18 cellular contexts compared by ENCODE assay signal in the genomic region with DNA sequence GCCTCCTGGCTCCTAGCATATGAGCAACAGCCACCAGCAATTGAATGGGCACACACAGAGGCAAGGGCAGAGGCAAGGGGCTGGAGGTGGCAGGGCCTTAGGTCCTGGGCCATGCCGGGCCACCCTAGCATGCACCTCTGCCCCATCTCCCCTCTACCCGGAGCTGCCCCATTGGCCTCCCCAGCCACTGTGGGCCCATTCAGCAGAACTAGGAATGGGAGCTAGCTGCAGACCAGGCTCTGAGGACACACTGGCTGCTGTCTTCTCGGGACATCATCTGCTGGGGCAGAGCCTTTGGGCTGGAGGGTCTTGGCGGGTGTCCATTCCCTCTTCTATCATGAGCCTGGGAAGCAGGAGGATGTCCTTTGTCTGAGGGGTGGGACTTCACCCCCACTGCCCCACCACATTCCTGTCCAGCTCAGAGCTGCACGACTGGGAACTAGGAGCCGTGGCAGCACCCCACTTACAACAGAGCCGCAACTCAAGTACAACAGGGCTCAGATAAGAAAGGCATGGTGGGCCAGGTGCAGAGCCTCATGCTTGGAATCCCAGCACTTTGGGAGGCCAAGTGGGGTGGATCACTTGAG.
A peak's percentile ranks its signal among the peaks of the same experiment; 100 is the strongest.
DNase-seq lines count a peak whose midpoint lies in the region; ATAC-seq and TF ChIP-seq lines count a peak whose summit lies in the region.
"Had no signal": no experiment of that assay in that cellular context is flagged by ENCODE, and none has a peak within 500 bp of the region (broad histone marks: within the 10 kb centered on the region; RNA-seq: fewer than 3 reads in every experiment).

No MANE protein-coding gene starts in this region.

- H3K9me3 ChIP-seq in duodenal mucosa (ENCODE audit: control insufficient read depth in 1 of 2, low read length in 2 of 2): no peaks in the 10 kb centered on the region
- no peaks in the 10 kb centered on the region for H3K9me3 ChIP-seq in mucosa of stomach (ENCODE audit: control insufficient read depth, low read length)
- H3K9me3 ChIP-seq: neutrophil, SJSA1 had no signal

- H3K27me3 ChIP-seq in duodenal mucosa (ENCODE audit: control insufficient read depth in 1 of 2, insufficient read depth in 2 of 2, low read length in 2 of 2) (no peaks in the 10 kb centered on the region), mucosa of stomach (ENCODE audit: control insufficient read depth, insufficient read depth, low read length) (no peaks in the 10 kb centered on the region)
- H3K27me3 ChIP-seq: neutrophil, SJSA1 had no signal

- H3K4me1 ChIP-seq in duodenal mucosa (ENCODE audit: control insufficient read depth in 1 of 2, insufficient read depth in 2 of 2, low read length in 2 of 2) (peaks cover 16 to 25% of the 10 kb centered on the region in 2 donors), mucosa of stomach (ENCODE audit: control insufficient read depth, insufficient read depth, low read length) (peaks cover 32% of the 10 kb centered on the region)
- H3K4me1 ChIP-seq: SJSA1 had no signal

- ATAC-seq in HG03354 (IDR thresholded peaks at IDR 0.05; ENCODE audit: poor library complexity, severe bottlenecking, unreplicated experiment): no peak
- ATAC-seq: activated T-helper 17 cell treated with anti-CD3 and anti-CD28 coated beads, Interleukin-2, amount 50 U/mL, for 72 hours; PC-3 had no signal

- DNase-seq in effector CD4-positive, alpha-beta T cell: no peak
- DNase-seq in kidney glomerular epithelial cell (lab: John Stamatoyannopoulos, UW): no peak
- DNase-seq: activated CD4-positive, alpha-beta T cell treated with anti-CD3 and anti-CD28 coated beads for 4 hours; effector memory CD4-positive, alpha-beta T cell; NCI-H1092; NCI-H2029 treated with DMSO at 0.1 percent for 48 hours; NCI-H345; NCI-H82; PC-3; retina; stimulated activated CD4-positive, alpha-beta T cell treated with anti-CD3 and anti-CD28 coated beads, Interleukin-12 subunit alpha, Interleukin-12 subunit beta, amount 100 ng/mL, for 4 hours had no signal

- peak overlapping the region; percentile 82 to 98 for H3K9ac ChIP-seq in duodenal mucosa (ENCODE audit: low read depth in 1 of 2, low read length in 2 of 2)
- H3K9ac ChIP-seq in mucosa of stomach (ENCODE audit: low read length): peak overlapping the region; percentile 70

- TF ChIP-seq CTCF in 22Rv1 (IDR thresholded peaks at IDR 0.05): no peak

- H3K27ac ChIP-seq in 22Rv1: peak overlapping the region; percentile 70
- peak overlapping the region; percentile 36 for H3K27ac ChIP-seq in duodenal mucosa (ENCODE audit: low read depth, low read length)
- H3K27ac ChIP-seq: neutrophil, SJSA1 had no signal

- H3K36me3 ChIP-seq in duodenal mucosa (ENCODE audit: control insufficient read depth in 1 of 2, insufficient read depth in 2 of 2, low read length in 2 of 2): peaks cover 4 to 12% of the 10 kb centered on the region in 2 donors
- no peaks in the 10 kb centered on the region for H3K36me3 ChIP-seq in mucosa of stomach (ENCODE audit: control insufficient read depth, insufficient read depth, low read length)
- H3K36me3 ChIP-seq: neutrophil, SJSA1 had no signal

- H3K4me3 ChIP-seq in duodenal mucosa (ENCODE audit: low read depth in 1 of 2, low read length in 2 of 2) (peak overlapping the region; percentile 80 to 86), mucosa of stomach (ENCODE audit: low read length) (peak overlapping the region; percentile 71)
- H3K4me3 ChIP-seq: SJSA1 had no signal
